ENCODE assay signal across 9 cellular contexts in the genomic region with DNA sequence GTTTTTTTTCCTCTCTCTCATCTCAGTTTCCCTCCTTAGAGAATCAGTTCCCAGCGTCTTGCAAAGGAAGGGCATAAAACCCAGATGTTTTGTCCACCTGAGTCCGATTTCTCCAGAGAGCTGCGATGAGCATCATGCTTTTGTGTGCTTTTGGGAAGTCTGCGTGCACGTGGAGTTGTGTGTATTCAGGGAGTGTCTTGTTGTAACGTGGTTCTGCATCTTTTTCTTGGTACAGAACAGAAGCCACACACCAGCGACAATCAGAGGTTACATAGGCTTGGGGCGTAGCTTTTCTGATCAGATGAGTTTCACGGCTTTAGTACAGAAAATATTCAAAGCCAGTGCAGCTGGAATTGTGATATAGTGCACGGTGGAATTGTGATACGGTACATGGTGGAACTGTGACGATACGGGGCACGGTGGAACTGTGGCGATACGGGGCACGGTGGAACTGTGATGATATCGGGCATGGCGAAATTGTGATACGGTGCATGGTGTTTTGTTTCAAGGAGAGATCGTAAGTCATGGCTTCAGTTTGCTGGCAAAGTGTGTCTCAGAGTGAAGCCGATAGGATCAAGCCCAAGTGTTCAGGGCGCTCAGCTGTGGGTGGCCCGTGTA. TPM values are rescaled to one million over a fixed set of nuclear protein-coding genes. Genes with fewer than 3 reads are reported as not detected.
A peak's percentile ranks its signal among the peaks of the same experiment; 100 is the strongest.
DNase-seq lines count a peak whose midpoint lies in the region; ATAC-seq, FAIRE-seq and TF ChIP-seq lines count a peak whose summit lies in the region.
"Had no signal": no experiment of that assay in that cellular context is flagged by ENCODE, and none has a peak within 500 bp of the region (broad histone marks: within the 10 kb centered on the region; RNA-seq: fewer than 3 reads in every experiment).

No MANE protein-coding gene starts in this region.

- intact Hi-C loops in GM12878 (cut with micrococcal nuclease; ENCODE audit: unreplicated experiment) (no loop called here), lower lobe of right lung (cut with DNase I) (no loop called here), vagina (cut with DNase I) (no loop called here)

- peaks cover 65% of the 10 kb centered on the region for H3K36me3 Mint-ChIP-seq in activated T-cell treated with anti-CD3 and anti-CD28 coated beads, Interleukin-2, amount 50 U/mL, for 24 hours (ENCODE audit: low read depth)

- no peak overlapping the region for H2AFZ ChIP-seq in GM12878 (ENCODE audit: control insufficient read depth, low read depth, low read length)

- no peak for DNase-seq in activated T-cell treated with anti-CD3 and anti-CD28 coated beads, Interleukin-2, amount 50 U/mL, for 24 hours
- DNase-seq in activated T-cell treated with anti-CD3 and anti-CD28 coated beads, Interleukin-2, amount 50 U/mL, for 48 hours: no peak
- no peak for DNase-seq in GM12878 (ENCODE audit: low read depth, low spot score)
- no peak for DNase-seq in lower lobe of right lung
- no peak for DNase-seq in substantia nigra (lab: John Stamatoyannopoulos, UW)
- no peak for DNase-seq in vagina (ENCODE audit: extremely low spot score in 2 of 2)
- no peak for DNase-seq in foreskin fibroblast
- DNase-seq: activated CD4-positive, alpha-beta T cell treated with anti-CD3 and anti-CD28 coated beads for 48 hours had no signal

- no peak for TF ChIP-seq RAD21 in GM12878 (IDR thresholded peaks at IDR 0.05; ENCODE audit: insufficient read depth, low read depth, low read length)

- 97% methylated on average over 24 of the region's 24 CpGs for WGBS in GM12878 (ENCODE audit: insufficient coverage, insufficient replicate concordance, low lambda C conversion rate, missing lambda C conversion rate)

- peaks cover 44% of the 10 kb centered on the region for H3K79me2 ChIP-seq in GM12878 (ENCODE audit: control insufficient read depth, insufficient read depth, low read length)

- H3K27me3 ChIP-seq in GM12878 (replicated peaks in 1 of 2; ENCODE audit: control insufficient read depth in 2 of 2, insufficient read depth in 2 of 2, low read length in 1 of 2) (no peaks in the 10 kb centered on the region), lower lobe of right lung (ENCODE audit: low read depth) (no peaks in the 10 kb centered on the region), vagina (no peaks in the 10 kb centered on the region)

- H3K9me3 Mint-ChIP-seq in activated T-cell treated with anti-CD3 and anti-CD28 coated beads, Interleukin-2, amount 50 U/mL, for 24 hours: no peaks in the 10 kb centered on the region

- FAIRE-seq in GM12878 (lab: Jason Lieb, UNC): no peak

- in situ Hi-C loops in GM12878 (cut with MboI): no loop called here

- TF ChIP-seq EP300 in GM12878 (IDR thresholded peaks at IDR 0.05; ENCODE audit: borderline replicate concordance in 1 of 2, control insufficient read depth in 1 of 2, low read depth in 2 of 2, low read length in 2 of 2): no peak

- no peak overlapping the region for H3K4me3 ChIP-seq in GM12878
- H3K4me3 ChIP-seq in lower lobe of right lung: peak overlapping the region; percentile 20
- no peak overlapping the region for H3K4me3 ChIP-seq in vagina
- H3K4me3 ChIP-seq in foreskin fibroblast (ENCODE audit: low read depth in 1 of 2, low read length in 2 of 2): no peak overlapping the region

- H3K4me3 Mint-ChIP-seq in activated T-cell treated with anti-CD3 and anti-CD28 coated beads, Interleukin-2, amount 50 U/mL, for 24 hours: no peak overlapping the region

- POLR2A ChIA-PET in GM12878 (lab: Charles Lee): no interaction called here

- H3K27ac ChIP-seq in GM12878 (ENCODE audit: control insufficient read depth, insufficient read depth): no peak overlapping the region
- H3K27ac ChIP-seq in lower lobe of right lung: no peak overlapping the region
- peak overlapping the region; percentile 28 for H3K27ac ChIP-seq in substantia nigra (ENCODE audit: low read depth, low read length, poor library complexity, severe bottlenecking)
- no peak overlapping the region for H3K27ac ChIP-seq in vagina

- no peaks in the 10 kb centered on the region for H3K27me3 Mint-ChIP-seq in activated T-cell treated with anti-CD3 and anti-CD28 coated beads, Interleukin-2, amount 50 U/mL, for 24 hours

- BruUV-seq in GM12878 (replicated peaks; lab: Mats Ljungman, UMichigan): no TSS peak

- TF ChIP-seq POLR2A in GM12878 (IDR thresholded peaks at IDR 0.05; ENCODE audit: low read depth, low read length): no peak
- no peak for TF ChIP-seq POLR2A in vagina (IDR thresholded peaks at IDR 0.05)

- H4K20me1 ChIP-seq in GM12878 (ENCODE audit: control insufficient read depth, insufficient read depth): peaks cover 6% of the 10 kb centered on the region

- ATAC-seq in GM12878: no peak
- no peak for ATAC-seq in lower lobe of right lung
- no peak for ATAC-seq in GM18502 (IDR thresholded peaks at IDR 0.05; ENCODE audit: poor library complexity, unreplicated experiment)

- no peak for TF ChIP-seq CTCF in GM12878 (IDR thresholded peaks at IDR 0.05 in 2 of 3, conservative IDR thresholded peaks at IDR 0.05 in 1 of 3; ENCODE audit: control insufficient read depth in 2 of 3, extremely low read depth in 1 of 3, insufficient read depth in 1 of 3, low read depth in 3 of 3, low read length in 3 of 3)
- no peak for TF ChIP-seq CTCF in lower lobe of right lung (IDR thresholded peaks at IDR 0.05)
- no peak for TF ChIP-seq CTCF in vagina (IDR thresholded peaks at IDR 0.05)
- no peak for TF ChIP-seq CTCF in foreskin fibroblast (IDR thresholded peaks at IDR 0.05; ENCODE audit: low read depth, low read length)

- SMC1A ChIA-PET in GM12878 (lab: Charles Lee; ENCODE audit: uncharacterized antibody, unreplicated experiment): no interaction called here

- H3K36me3 ChIP-seq in GM12878 (ENCODE audit: control insufficient read depth in 2 of 2, insufficient read depth in 2 of 2, low read length in 1 of 2) (peaks cover 3 to 4% of the 10 kb centered on the region in 2 experiments; a peak in 3 of 4 replicates), lower lobe of right lung (peaks cover 6% of the 10 kb centered on the region), vagina (no peaks in the 10 kb centered on the region)

- peaks cover 24% of the 10 kb centered on the region for H3K4me1 ChIP-seq in GM12878 (ENCODE audit: control insufficient read depth, insufficient read depth, low read length)
- peaks cover 54% of the 10 kb centered on the region for H3K4me1 ChIP-seq in lower lobe of right lung
- H3K4me1 ChIP-seq in vagina: peaks cover 46% of the 10 kb centered on the region

- H3K27ac Mint-ChIP-seq in activated T-cell treated with anti-CD3 and anti-CD28 coated beads, Interleukin-2, amount 50 U/mL, for 24 hours: peak overlapping the region; percentile 61

- CTCF ChIA-PET in GM12878 (lab: Yijun Ruan, JAX): no interaction called here

- no peak overlapping the region for H3K4me2 ChIP-seq in GM12878 (ENCODE audit: control insufficient read depth, insufficient read depth)

- H3K4me1 Mint-ChIP-seq in activated T-cell treated with anti-CD3 and anti-CD28 coated beads, Interleukin-2, amount 50 U/mL, for 24 hours (ENCODE audit: low read depth): peaks cover 55% of the 10 kb centered on the region

- H3K9me3 ChIP-seq in GM12878 (replicated peaks; ENCODE audit: control insufficient read depth, insufficient read depth, low read length) (no peaks in the 10 kb centered on the region; the same call in 2 of the 3 replicates), lower lobe of right lung (no peaks in the 10 kb centered on the region), vagina (no peaks in the 10 kb centered on the region)

- RAD21 ChIA-PET in GM12878 (lab: Charles Lee; ENCODE audit: unreplicated experiment): no interaction called here

- no peak overlapping the region for H3K9ac ChIP-seq in GM12878 (ENCODE audit: control insufficient read depth, insufficient read depth, low read length)

TF ChIP-seq in GM12878, 131 proteins besides CTCF, POLR2A, EP300 and RAD21 (continues in another document):
- TF ChIP-seq CREM (IDR thresholded peaks at IDR 0.05; ENCODE audit: low read depth): no peak
- TF ChIP-seq MLLT1 (IDR thresholded peaks at IDR 0.05): peak; percentile 67
- no peak for TF ChIP-seq SMAD1 (IDR thresholded peaks at IDR 0.05; ENCODE audit: low read depth, partially characterized antibody)
- no peak for TF ChIP-seq TCF7 (IDR thresholded peaks at IDR 0.05; ENCODE audit: borderline replicate concordance)
- no peak for TF ChIP-seq PAX8 (IDR thresholded peaks at IDR 0.05)
- TF ChIP-seq ZBED1 (IDR thresholded peaks at IDR 0.05; ENCODE audit: borderline replicate concordance): no peak
- TF ChIP-seq PAX5 (IDR thresholded peaks at IDR 0.05; ENCODE audit: borderline replicate concordance, low read depth, low read length): no peak

RNA-seq across cellular contexts. Expression of gene FOXK1, which starts 32.8 kb away (rescaled TPM):
- 54.8 and 57.8 TPM in 2 replicates for total RNA-seq in GM12878 (2013; cell fraction: nucleolus; rRNA removed)
- total RNA-seq in GM12878 (2014; rRNA removed) (10.6 and 11.6 TPM in 2 replicates), GM12878 (2014; rRNA removed; fragmentation: Illumina TruSeq; extraction: Trizol) (5.6 and 5.9 TPM in 2 replicates), GM12878 (2021) (30.8 and 31.8 TPM in 2 replicates), lower lobe of right lung (28.8 TPM), vagina (28.5 TPM)
- 3.2 TPM for polyA plus RNA-seq in GM12878 (2011; ENCODE audit: low read depth)
- polyA plus RNA-seq in GM12878 (2011; rRNA removed) (2.2 and 3.6 TPM in 2 replicates), GM12878 (2014; fragmentation: Illumina TruSeq; extraction: Trizol) (2.0 and 4.0 TPM in 2 replicates), GM12878 (2014; fragmentation: Nextera tagmentation; extraction: Ambion mirVana) (under 1 TPM; 0.24 TPM), GM12878 (2014; rRNA removed) (8.5 and 10.2 TPM in 2 replicates), GM12878 (2016; fragmentation: Nextera tagmentation; extraction: Ambion mirVana) (1 to 10 TPM; 4.4 to 4.7 TPM)
- polyA plus RNA-seq in GM12878 (2011; cell fraction: cytosol; rRNA removed): 4.7 and 5.3 TPM in 2 replicates
- 10.5 and 16.9 TPM in 2 replicates for polyA plus RNA-seq in GM12878 (2011; cell fraction: nucleus; rRNA removed)
- 7.8 and 10.2 TPM in 2 replicates for polyA plus RNA-seq in GM12878 (2012)
- 7.5 and 18.3 TPM in 2 replicates for polyA minus RNA-seq in GM12878 (2011; rRNA and poly(A)+ RNA removed)
- 12.9 and 15.0 TPM in 2 replicates for polyA minus RNA-seq in GM12878 (2011; cell fraction: cytosol; rRNA and poly(A)+ RNA removed)
- 6.5 and 13.9 TPM in 2 replicates for polyA minus RNA-seq in GM12878 (2011; cell fraction: nucleus; rRNA and poly(A)+ RNA removed)
